In genomic region chr22:21802056-21802455, GRCh38 we compare ENCODE assay signal across 1 cellular context.
TF ChIP-seq lines count a peak whose summit lies in the region.

No MANE protein-coding gene starts in this region.

TF ChIP-seq in K562, 482 proteins besides CTCF, POLR2A, EP300 and RAD21 (continued from another document):
- TF ChIP-seq ZNF740 (CRISPR knock-in tag; IDR thresholded peaks at IDR 0.05) (no peak), ZNF740 (tag; IDR thresholded peaks at IDR 0.05) (0 out of 4 replicates have a peak, but pooled peaks of 1 of the 2 experiments have one; percentile 19), CHAMP1 (IDR thresholded peaks at IDR 0.05) (no peak), HOMEZ (CRISPR knock-in tag; IDR thresholded peaks at IDR 0.05) (no peak), ZFPM2 (CRISPR knock-in tag; IDR thresholded peaks at IDR 0.05) (no peak), ARID3A (IDR thresholded peaks at IDR 0.05; ENCODE audit: borderline replicate concordance, low read depth, low read length) (no peak), MYNN (IDR thresholded peaks at IDR 0.05) (no peak), MYNN (CRISPR knock-in tag; IDR thresholded peaks at IDR 0.05) (no peak), ZBTB5 (IDR thresholded peaks at IDR 0.05) (no peak), DEAF1 (CRISPR knock-in tag; IDR thresholded peaks at IDR 0.05) (no peak), SMAD3 (CRISPR knock-in tag; conservative IDR thresholded peaks at IDR 0.05) (no peak), BRD4 (IDR thresholded peaks at IDR 0.05) (no peak)
